Comparison of ENCODE assay signal across 15 cellular contexts in the genomic region with DNA sequence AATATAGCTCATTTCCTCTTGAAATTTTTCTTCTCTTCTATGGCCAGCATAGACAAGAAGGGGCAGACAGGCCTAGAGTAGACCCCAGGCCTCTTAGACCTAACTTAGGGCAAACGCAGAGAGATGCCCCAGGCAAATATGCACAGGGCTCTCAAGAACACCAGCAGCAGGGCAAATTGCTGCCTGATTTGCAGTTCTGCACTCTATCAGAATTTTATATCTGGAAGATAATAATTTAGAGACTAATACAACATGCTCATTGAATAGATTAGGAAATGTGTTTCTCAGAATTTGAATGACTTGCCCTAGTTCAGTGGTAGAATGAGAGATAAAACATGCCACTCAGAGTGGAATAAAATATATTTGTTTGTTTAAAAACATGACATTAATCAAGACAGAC.
A peak's percentile ranks its signal among the peaks of the same experiment; 100 is the strongest.
DNase-seq lines count a peak whose midpoint lies in the region; ATAC-seq and TF ChIP-seq lines count a peak whose summit lies in the region.
"Had no signal": no experiment of that assay in that cellular context is flagged by ENCODE, and none has a peak within 500 bp of the region (broad histone marks: within the 10 kb centered on the region; RNA-seq: fewer than 3 reads in every experiment).

No MANE protein-coding gene starts in this region.

- no peak for TF ChIP-seq CTCF in GM23338 (conservative IDR thresholded peaks at IDR 0.05; ENCODE audit: low read depth in 2 of 2)

- H3K79me2 ChIP-seq in GM23338 (replicated peaks; ENCODE audit: insufficient read depth), result no peaks in the 10 kb centered on the region

- peaks cover 24% of the 10 kb centered on the region for H3K4me1 Mint-ChIP-seq in GM23338
- no peaks in the 10 kb centered on the region for H3K4me1 Mint-ChIP-seq in activated naive CD8-positive, alpha-beta T cell treated with anti-CD3 and anti-CD28 coated beads, Interleukin-2, amount 50 U/mL, for 24 hours
- no peaks in the 10 kb centered on the region for H3K4me1 Mint-ChIP-seq in activated CD4-positive, alpha-beta memory T cell treated with anti-CD3 and anti-CD28 coated beads, Interleukin-2, amount 10 ng/mL, durations not matched to agents 7 days and 5 days

- H3K4me3 ChIP-seq in GM23338, result no peak overlapping the region
- H3K4me3 ChIP-seq: BLaER1 treated with 17β-estradiol and CSF1 and Interleukin-3, amounts not matched to agents 10 nM and 100 nM had no signal

- no peaks in the 10 kb centered on the region for H3K9me3 Mint-ChIP-seq in GM23338
- peaks cover 6% of the 10 kb centered on the region for H3K9me3 Mint-ChIP-seq in activated naive CD8-positive, alpha-beta T cell treated with anti-CD3 and anti-CD28 coated beads, Interleukin-2, amount 50 U/mL, for 24 hours
- no peaks in the 10 kb centered on the region for H3K9me3 Mint-ChIP-seq in activated CD4-positive, alpha-beta memory T cell treated with anti-CD3 and anti-CD28 coated beads, Interleukin-2, amount 10 ng/mL, durations not matched to agents 7 days and 5 days
- H3K9me3 Mint-ChIP-seq: CD8-positive, alpha-beta T cell had no signal

- H3K27me3 ChIP-seq in GM23338 (ENCODE audit: insufficient read depth), result no peaks in the 10 kb centered on the region
- H3K27me3 ChIP-seq: BLaER1 treated with 17β-estradiol and CSF1 and Interleukin-3, amounts not matched to agents 10 nM and 100 nM had no signal

- POLR2A ChIA-PET in activated CD4-positive, alpha-beta memory T cell treated with anti-CD3 and anti-CD28 coated beads, Interleukin-2, amount 10 ng/mL, durations not matched to agents 7 days and 5 days (lab: Charles Lee), result no interaction called here

- no peaks in the 10 kb centered on the region for H4K20me1 ChIP-seq in GM23338 (replicated peaks; ENCODE audit: insufficient read depth)
- H4K20me1 ChIP-seq: BLaER1 treated with 17β-estradiol and CSF1 and Interleukin-3, amounts not matched to agents 10 nM and 100 nM had no signal

- H3K36me3 ChIP-seq in GM23338 (ENCODE audit: insufficient read depth), result no peaks in the 10 kb centered on the region
- H3K36me3 ChIP-seq: BLaER1 treated with 17β-estradiol and CSF1 and Interleukin-3, amounts not matched to agents 10 nM and 100 nM had no signal

- no peak overlapping the region for H3K27ac Mint-ChIP-seq in GM23338
- H3K27ac Mint-ChIP-seq in activated naive CD8-positive, alpha-beta T cell treated with anti-CD3 and anti-CD28 coated beads, Interleukin-2, amount 50 U/mL, for 24 hours, result no peak overlapping the region
- H3K27ac Mint-ChIP-seq in activated CD4-positive, alpha-beta memory T cell treated with anti-CD3 and anti-CD28 coated beads, Interleukin-2, amount 10 ng/mL, durations not matched to agents 7 days and 5 days, result no peak overlapping the region
- H3K27ac Mint-ChIP-seq: CD4-positive, alpha-beta T cell; CD8-positive, alpha-beta T cell had no signal

- ATAC-seq in GM23338 (no peak), SK-N-SH treated with all-trans-retinoic acid at 6 μM for 48 hours (no peak), GM19397 (IDR thresholded peaks at IDR 0.05; ENCODE audit: unreplicated experiment) (no peak)
- ATAC-seq in activated naive CD8-positive, alpha-beta T cell treated with anti-CD3 and anti-CD28 coated beads, Interleukin-2, amount 50 U/mL, for 24 hours, result no peak
- ATAC-seq: CD8-positive, alpha-beta T cell had no signal

- H3K4me1 ChIP-seq in GM23338 (ENCODE audit: insufficient read depth), result peaks cover 21% of the 10 kb centered on the region
- H3K4me1 ChIP-seq: BLaER1 treated with 17β-estradiol and CSF1 and Interleukin-3, amounts not matched to agents 10 nM and 100 nM; Caco-2 had no signal

- no peak overlapping the region for H3K4me2 ChIP-seq in GM23338
- H3K4me2 ChIP-seq: BLaER1 treated with 17β-estradiol and CSF1 and Interleukin-3, amounts not matched to agents 10 nM and 100 nM had no signal

- H2AFZ ChIP-seq in GM23338, result 0 out of 2 replicates have a peak overlapping the region, but pooled peaks have one; percentile 19

- H3F3A ChIP-seq in GM23338 (replicated peaks; ENCODE audit: low read depth), result no peaks in the 10 kb centered on the region

- H3K36me3 Mint-ChIP-seq in GM23338 (ENCODE audit: low read depth), result no peaks in the 10 kb centered on the region
- H3K36me3 Mint-ChIP-seq in activated naive CD8-positive, alpha-beta T cell treated with anti-CD3 and anti-CD28 coated beads, Interleukin-2, amount 50 U/mL, for 24 hours (ENCODE audit: low read depth), result no peaks in the 10 kb centered on the region
- no peaks in the 10 kb centered on the region for H3K36me3 Mint-ChIP-seq in activated CD4-positive, alpha-beta memory T cell treated with anti-CD3 and anti-CD28 coated beads, Interleukin-2, amount 10 ng/mL, durations not matched to agents 7 days and 5 days (ENCODE audit: low read depth)
- H3K36me3 Mint-ChIP-seq: CD8-positive, alpha-beta T cell had no signal

- CTCF ChIA-PET in activated CD4-positive, alpha-beta memory T cell treated with anti-CD3 and anti-CD28 coated beads, Interleukin-2, amount 10 ng/mL, durations not matched to agents 7 days and 5 days (lab: Charles Lee), result no interaction called here

- DNase-seq in GM23338 (ENCODE audit: low spot score), result no peak
- no peak for DNase-seq in activated naive CD8-positive, alpha-beta T cell treated with anti-CD3 and anti-CD28 coated beads, Interleukin-2, amount 50 U/mL, for 24 hours
- no peak for DNase-seq in activated CD4-positive, alpha-beta memory T cell treated with anti-CD3 and anti-CD28 coated beads, Interleukin-2, amount 10 ng/mL, durations not matched to agents 7 days and 5 days
- DNase-seq: 8988T; ACHN; Caco-2; Calu3; CD4-positive, alpha-beta T cell; CD8-positive, alpha-beta T cell; DMS79 treated with DMSO at 0.1 percent for 48 hours; GF-D8 had no signal

- H3K27me3 Mint-ChIP-seq in GM23338 (ENCODE audit: insufficient read depth, low read depth, poor library complexity), result no peaks in the 10 kb centered on the region
- H3K27me3 Mint-ChIP-seq in activated naive CD8-positive, alpha-beta T cell treated with anti-CD3 and anti-CD28 coated beads, Interleukin-2, amount 50 U/mL, for 24 hours, result no peaks in the 10 kb centered on the region
- H3K27me3 Mint-ChIP-seq in activated CD4-positive, alpha-beta memory T cell treated with anti-CD3 and anti-CD28 coated beads, Interleukin-2, amount 10 ng/mL, durations not matched to agents 7 days and 5 days, result no peaks in the 10 kb centered on the region
- H3K27me3 Mint-ChIP-seq: CD4-positive, alpha-beta T cell had no signal

- no peak overlapping the region for H3K4me3 Mint-ChIP-seq in GM23338
- H3K4me3 Mint-ChIP-seq in activated naive CD8-positive, alpha-beta T cell treated with anti-CD3 and anti-CD28 coated beads, Interleukin-2, amount 50 U/mL, for 24 hours, result no peak overlapping the region
- H3K4me3 Mint-ChIP-seq in activated CD4-positive, alpha-beta memory T cell treated with anti-CD3 and anti-CD28 coated beads, Interleukin-2, amount 10 ng/mL, durations not matched to agents 7 days and 5 days, result no peak overlapping the region
- H3K4me3 Mint-ChIP-seq: CD4-positive, alpha-beta T cell; CD8-positive, alpha-beta T cell had no signal

- H3K27ac ChIP-seq in GM23338 (ENCODE audit: low read depth), result no peak overlapping the region
- H3K27ac ChIP-seq: BLaER1 treated with 17β-estradiol and CSF1 and Interleukin-3, amounts not matched to agents 10 nM and 100 nM; C4-2B had no signal

- H3K9me2 ChIP-seq in GM23338 (ENCODE audit: insufficient read depth), result no peaks in the 10 kb centered on the region

TF ChIP-seq in GM23338, 12 proteins besides CTCF, POLR2A, EP300 and RAD21 (continues in another document):
- TF ChIP-seq, protein P1, sequence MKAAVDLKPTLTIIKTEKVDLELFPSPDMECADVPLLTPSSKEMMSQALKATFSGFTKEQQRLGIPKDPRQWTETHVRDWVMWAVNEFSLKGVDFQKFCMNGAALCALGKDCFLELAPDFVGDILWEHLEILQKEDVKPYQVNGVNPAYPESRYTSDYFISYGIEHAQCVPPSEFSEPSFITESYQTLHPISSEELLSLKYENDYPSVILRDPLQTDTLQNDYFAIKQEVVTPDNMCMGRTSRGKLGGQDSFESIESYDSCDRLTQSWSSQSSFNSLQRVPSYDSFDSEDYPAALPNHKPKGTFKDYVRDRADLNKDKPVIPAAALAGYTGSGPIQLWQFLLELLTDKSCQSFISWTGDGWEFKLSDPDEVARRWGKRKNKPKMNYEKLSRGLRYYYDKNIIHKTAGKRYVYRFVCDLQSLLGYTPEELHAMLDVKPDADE (IDR thresholded peaks at IDR 0.05), result no peak
- TF ChIP-seq STAT1 (IDR thresholded peaks at IDR 0.05; ENCODE audit: unreplicated experiment) (no peak), EZH2 (IDR thresholded peaks at IDR 0.05; ENCODE audit: low read depth, unreplicated experiment) (no peak), JUNB (IDR thresholded peaks at IDR 0.05; ENCODE audit: unreplicated experiment) (no peak)

TF ChIP-seq in SK-N-SH treated with all-trans-retinoic acid at 6 μM for 48 hours, 23 proteins besides CTCF, POLR2A, EP300 and RAD21:
- TF ChIP-seq ZC3H10 (CRISPR knock-in tag; IDR thresholded peaks at IDR 0.05) (no peak), TCF4 (CRISPR knock-in tag; IDR thresholded peaks at IDR 0.05; ENCODE audit: borderline replicate concordance) (peak; percentile 29; the same call in 1 of the 2 replicates)
